In genomic region chr15:45669422-45669821, GRCh38 we compare ENCODE assay signal across 24 cellular contexts.
"Had no signal": no experiment of that assay in that cellular context is flagged by ENCODE, and none has a peak within 500 bp of the region (broad histone marks: within the 10 kb centered on the region; RNA-seq: fewer than 3 reads in every experiment).

No MANE protein-coding gene starts in this region.

- DNase-seq: activated CD4-positive, alpha-beta T cell treated with anti-CD3 and anti-CD28 coated beads, Interleukin-2, amount 10 ng/mL, durations not matched to agents 7 days and 5 days; activated CD4-positive, CD25-positive, alpha-beta regulatory T cell treated with anti-CD3 and anti-CD28 coated beads, Interleukin-2, amount 50 U/mL, for 72 hours; activated CD8-positive, alpha-beta T cell treated with anti-CD3 and anti-CD28 coated beads, Interleukin-2, amount 10 ng/mL, durations not matched to agents 7 days and 5 days; colonic mucosa; dorsolateral prefrontal cortex; effector memory CD8-positive, alpha-beta T cell; gastrocnemius medialis; naive thymus-derived CD8-positive, alpha-beta T cell; pancreas; psoas muscle; right cardiac atrium; stimulated activated CD4-positive, alpha-beta T cell treated with anti-CD3 and anti-CD28 coated beads, Interleukin-1b, Interleukin-23, amount 100 ng/mL, for 48 hours; stomach; T-cell; upper lobe of left lung; WERI-Rb-1 had no signal

- H3K4me1 ChIP-seq: breast epithelium, colonic mucosa, pancreas had no signal

- H3K27ac ChIP-seq: colonic mucosa, dorsolateral prefrontal cortex, gastrocnemius medialis, pancreas, psoas muscle, upper lobe of left lung, WERI-Rb-1 had no signal

- H3K27me3 ChIP-seq: breast epithelium, colonic mucosa, dorsolateral prefrontal cortex, gastrocnemius medialis, pancreas, stomach, upper lobe of left lung had no signal

- H3K4me3 Mint-ChIP-seq: activated CD4-positive, alpha-beta T cell treated with anti-CD3 and anti-CD28 coated beads, Interleukin-2, amount 10 ng/mL, durations not matched to agents 7 days and 5 days; activated CD8-positive, alpha-beta T cell treated with anti-CD3 and anti-CD28 coated beads, Interleukin-2, amount 10 ng/mL, durations not matched to agents 7 days and 5 days; activated naive CD8-positive, alpha-beta T cell; activated T-helper 17 cell treated with anti-CD3 and anti-CD28 coated beads, Interleukin-2, amount 50 U/mL, for 72 hours; central memory CD8-positive, alpha-beta T cell; effector memory CD8-positive, alpha-beta T cell; mesothelial cell of epicardium; naive thymus-derived CD8-positive, alpha-beta T cell; stimulated activated effector memory CD8-positive, alpha-beta T cell treated with anti-CD3 and anti-CD28 coated beads, Interleukin-12 subunit alpha, Interleukin-12 subunit beta, amount 100 ng/mL, for 72 hours; T-cell had no signal

- H3K36me3 Mint-ChIP-seq: mesothelial cell of epicardium had no signal

- H3K27me3 Mint-ChIP-seq: activated CD4-positive, alpha-beta T cell treated with anti-CD3 and anti-CD28 coated beads, Interleukin-2, amount 10 ng/mL, durations not matched to agents 7 days and 5 days; activated naive CD8-positive, alpha-beta T cell; activated T-helper 17 cell treated with anti-CD3 and anti-CD28 coated beads, Interleukin-2, amount 50 U/mL, for 72 hours; central memory CD8-positive, alpha-beta T cell; effector memory CD8-positive, alpha-beta T cell; naive thymus-derived CD8-positive, alpha-beta T cell; T-cell had no signal

- H3K4me3 ChIP-seq: breast epithelium, colonic mucosa, dorsolateral prefrontal cortex, gastrocnemius medialis, lung, pancreas, psoas muscle, stomach, upper lobe of left lung had no signal

- H3K9me3 ChIP-seq: breast epithelium, colonic mucosa, gastrocnemius medialis, pancreas, psoas muscle, stomach, upper lobe of left lung had no signal

- H3K36me3 ChIP-seq: breast epithelium, WERI-Rb-1 had no signal

- H3K9me3 Mint-ChIP-seq: activated CD4-positive, alpha-beta T cell treated with anti-CD3 and anti-CD28 coated beads, Interleukin-2, amount 10 ng/mL, durations not matched to agents 7 days and 5 days; activated T-helper 17 cell treated with anti-CD3 and anti-CD28 coated beads, Interleukin-2, amount 50 U/mL, for 72 hours; effector memory CD8-positive, alpha-beta T cell; stimulated activated effector memory CD8-positive, alpha-beta T cell treated with anti-CD3 and anti-CD28 coated beads, Interleukin-12 subunit alpha, Interleukin-12 subunit beta, amount 100 ng/mL, for 72 hours; T-cell had no signal

- ATAC-seq: activated CD8-positive, alpha-beta T cell treated with anti-CD3 and anti-CD28 coated beads, Interleukin-2, amount 10 ng/mL, durations not matched to agents 7 days and 5 days; activated T-helper 17 cell treated with anti-CD3 and anti-CD28 coated beads, Interleukin-2, amount 50 U/mL, for 72 hours; effector memory CD8-positive, alpha-beta T cell; esophagus mucosa; gastrocnemius medialis; naive thymus-derived CD8-positive, alpha-beta T cell; psoas muscle; right cardiac atrium; stimulated activated effector memory CD8-positive, alpha-beta T cell treated with anti-CD3 and anti-CD28 coated beads, Interleukin-12 subunit alpha, Interleukin-12 subunit beta, amount 100 ng/mL, for 72 hours; T-cell had no signal

- H3K27ac Mint-ChIP-seq: activated CD4-positive, alpha-beta T cell treated with anti-CD3 and anti-CD28 coated beads, Interleukin-2, amount 10 ng/mL, durations not matched to agents 7 days and 5 days; activated CD8-positive, alpha-beta T cell treated with anti-CD3 and anti-CD28 coated beads, Interleukin-2, amount 10 ng/mL, durations not matched to agents 7 days and 5 days; activated naive CD8-positive, alpha-beta T cell; activated T-helper 17 cell treated with anti-CD3 and anti-CD28 coated beads, Interleukin-2, amount 50 U/mL, for 72 hours; mesothelial cell of epicardium; stimulated activated effector memory CD8-positive, alpha-beta T cell treated with anti-CD3 and anti-CD28 coated beads, Interleukin-12 subunit alpha, Interleukin-12 subunit beta, amount 100 ng/mL, for 72 hours; T-cell had no signal
